In the genomic region with DNA sequence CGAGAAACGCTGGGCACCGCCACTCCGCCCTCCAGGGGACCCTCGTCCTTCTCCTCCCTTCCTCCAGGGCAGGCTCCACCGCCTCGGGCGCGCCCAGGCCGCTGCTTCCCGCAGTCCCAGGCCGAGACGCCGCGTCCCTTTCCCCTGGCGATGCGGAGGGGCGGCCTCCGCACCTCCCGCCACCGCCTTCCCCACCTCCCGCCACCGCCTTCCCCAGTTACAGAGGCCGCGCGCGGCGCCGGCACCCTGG, we compare ENCODE assay signal across 8 cellular contexts. TPM values are rescaled to one million over a fixed set of nuclear protein-coding genes. Genes with fewer than 3 reads are reported as not detected.
DNase-seq lines count a peak whose midpoint lies in the region; ATAC-seq, FAIRE-seq and TF ChIP-seq lines count a peak whose summit lies in the region.

No MANE protein-coding gene starts in this region.

- peak overlapping the region; percentile 99 for H3K4me3 Mint-ChIP-seq in stimulated activated naive CD8-positive, alpha-beta T cell treated with anti-CD3 and anti-CD28 coated beads, Interleukin-15, Interleukin-2, amounts not matched to agents 100 ng/mL and 50 ng/mL, for 24 hours

- in situ Hi-C loops in GM13976 (cut with MboI; ENCODE audit: low sequenced_read_pairs, unreplicated experiment): no loop called here

- no peaks in the 10 kb centered on the region for H3K27me3 ChIP-seq in ascending aorta
- H3K27me3 ChIP-seq in keratinocyte (ENCODE audit: control insufficient read depth, extremely low read depth, insufficient read depth, low read length): no peaks in the 10 kb centered on the region

- dilution Hi-C loops in keratinocyte (cut with MboI; ENCODE audit: extremely low pct_ligation_motif_present, low sequenced_read_pairs): no loop called here

- H3K4me1 ChIP-seq in ascending aorta: peaks cover 2 to 10% of the 10 kb centered on the region in 2 donors
- H3K4me1 ChIP-seq in keratinocyte (ENCODE audit: control insufficient read depth, extremely low read depth, insufficient read depth, low read length): peaks cover 52% of the 10 kb centered on the region

- H2AFZ ChIP-seq in keratinocyte (ENCODE audit: control insufficient read depth, low read length): peak overlapping the region; percentile 59

- H3K36me3 ChIP-seq in ascending aorta (peaks cover 0 to 3% of the 10 kb centered on the region in 2 donors), keratinocyte (ENCODE audit: control insufficient read depth in 2 of 2, extremely low read depth in 1 of 2, insufficient read depth in 2 of 2, low read length in 2 of 2) (peaks cover 2 to 6% of the 10 kb centered on the region in 2 experiments)

- intact Hi-C loops in ascending aorta (cut with DNase I): no loop called here

- peak overlapping the region; percentile 12 for H3K4me2 ChIP-seq in keratinocyte (ENCODE audit: control insufficient read depth, extremely low read depth, insufficient read depth, low read depth, low read length)

- no peaks in the 10 kb centered on the region for H3K9me3 Mint-ChIP-seq in stimulated activated naive CD8-positive, alpha-beta T cell treated with anti-CD3 and anti-CD28 coated beads, Interleukin-15, Interleukin-2, amounts not matched to agents 100 ng/mL and 50 ng/mL, for 24 hours

- peaks cover 44% of the 10 kb centered on the region for H3K36me3 Mint-ChIP-seq in stimulated activated naive CD8-positive, alpha-beta T cell treated with anti-CD3 and anti-CD28 coated beads, Interleukin-15, Interleukin-2, amounts not matched to agents 100 ng/mL and 50 ng/mL, for 24 hours (ENCODE audit: low read depth)

- peak overlapping the region; percentile 91 to 97 for H3K4me3 ChIP-seq in ascending aorta
- H3K4me3 ChIP-seq in keratinocyte (ENCODE audit: control insufficient read depth in 2 of 3, extremely low read depth in 1 of 3, insufficient read depth in 2 of 3, low read depth in 1 of 3, low read length in 3 of 3): peak overlapping the region; percentile 87 to 94 (median 93)

- peak overlapping the region; percentile 100 for H3K27ac Mint-ChIP-seq in stimulated activated naive CD8-positive, alpha-beta T cell treated with anti-CD3 and anti-CD28 coated beads, Interleukin-15, Interleukin-2, amounts not matched to agents 100 ng/mL and 50 ng/mL, for 24 hours

- no peaks in the 10 kb centered on the region for H3K9me1 ChIP-seq in keratinocyte (ENCODE audit: control insufficient read depth, extremely low read depth, insufficient read depth, low read length)

- H3K27me3 Mint-ChIP-seq in stimulated activated naive CD8-positive, alpha-beta T cell treated with anti-CD3 and anti-CD28 coated beads, Interleukin-15, Interleukin-2, amounts not matched to agents 100 ng/mL and 50 ng/mL, for 24 hours: no peaks in the 10 kb centered on the region

- H3K4me1 Mint-ChIP-seq in stimulated activated naive CD8-positive, alpha-beta T cell treated with anti-CD3 and anti-CD28 coated beads, Interleukin-15, Interleukin-2, amounts not matched to agents 100 ng/mL and 50 ng/mL, for 24 hours (ENCODE audit: low read depth): peaks cover 65% of the 10 kb centered on the region

- FAIRE-seq in keratinocyte (lab: Jason Lieb, UNC): no peak

- ATAC-seq in stimulated activated naive CD8-positive, alpha-beta T cell treated with anti-CD3 and anti-CD28 coated beads, Interleukin-15, Interleukin-2, amounts not matched to agents 100 U/mL and 50 U/mL, for 24 hours: no peak

- DNase-seq in stimulated activated naive CD8-positive, alpha-beta T cell treated with anti-CD3 and anti-CD28 coated beads, Interleukin-15, Interleukin-2, amounts not matched to agents 100 U/mL and 50 U/mL, for 24 hours: no peak
- DNase-seq in ascending aorta (ENCODE audit: low spot score in 2 of 2) (no peak), keratinocyte (ENCODE audit: low read depth, low spot score) (no peak), NCI-H774 (lab: John Stamatoyannopoulos, UW) (no peak), GM13976 (ENCODE audit: low spot score) (no peak), SIG-M5 treated with dmso at 0.1 percent for 504 hours (lab: John Stamatoyannopoulos, UW; ENCODE audit: unreplicated experiment) (no peak)

- H3K9ac ChIP-seq in keratinocyte (ENCODE audit: control insufficient read depth, extremely low read depth, insufficient read depth, low read length): peak overlapping the region; percentile 92

- H3K27ac ChIP-seq in ascending aorta: peak overlapping the region; percentile 92 to 94
- peak overlapping the region; percentile 95 for H3K27ac ChIP-seq in keratinocyte (ENCODE audit: control insufficient read depth, insufficient read depth, low read length)
- peak overlapping the region; percentile 85 for H3K27ac ChIP-seq in temporal lobe (ENCODE audit: low read depth, low read length)

- H3K9me3 ChIP-seq in ascending aorta: no peaks in the 10 kb centered on the region
- no peaks in the 10 kb centered on the region for H3K9me3 ChIP-seq in keratinocyte (ENCODE audit: control insufficient read depth, low read depth, low read length)

- H3K79me2 ChIP-seq in keratinocyte (ENCODE audit: control insufficient read depth, insufficient read depth, low read length): peaks cover 53% of the 10 kb centered on the region

- TF ChIP-seq CTCF in ascending aorta (IDR thresholded peaks at IDR 0.05) (no peak), keratinocyte (optimal IDR thresholded peaks at IDR 0.05 in 1 of 3, IDR thresholded peaks at IDR 0.05 in 1 of 3, conservative IDR thresholded peaks at IDR 0.05 in 1 of 3; ENCODE audit: extremely low read depth in 1 of 3, insufficient read depth in 2 of 3, low read length in 3 of 3) (no peak), GM13976 (IDR thresholded peaks at IDR 0.05; ENCODE audit: borderline replicate concordance, control extremely low read depth, extremely low read depth, insufficient read depth, missing control alignments) (no peak)

- H4K20me1 ChIP-seq in keratinocyte (ENCODE audit: control insufficient read depth, extremely low read depth, insufficient read depth, low read length): peaks cover 17% of the 10 kb centered on the region

RNA-seq across cellular contexts. Expression of a gene that starts 0.2 kb away (rescaled TPM):
- total RNA-seq in ascending aorta (28.9 TPM), temporal lobe (71.5 TPM)
- polyA plus RNA-seq in keratinocyte: 768 to 1,127 TPM (median 845 TPM) in 3 replicates
- 178 TPM for polyA plus RNA-seq in keratinocyte (2011; ENCODE audit: low read depth)
- 1,024 and 1,515 TPM in 2 replicates for polyA plus RNA-seq in keratinocyte (2011; cell fraction: cytosol; rRNA removed)
- 383 and 589 TPM in 2 replicates for polyA plus RNA-seq in keratinocyte (2011; cell fraction: nucleus; rRNA removed)
- polyA plus RNA-seq in keratinocyte (2012; ENCODE audit: low replicate concordance): 573 and 790 TPM in 2 replicates
- 95.6 to 332 TPM (median 271 TPM) in 3 replicates for polyA minus RNA-seq in keratinocyte
- polyA minus RNA-seq in keratinocyte (2011; cell fraction: cytosol; rRNA and poly(A)+ RNA removed): 238 TPM
- polyA minus RNA-seq in keratinocyte (2011; cell fraction: nucleus; rRNA and poly(A)+ RNA removed): 44.6 and 71.1 TPM in 2 replicates

RNA-seq across cellular contexts. Expression of a gene that starts 48.1 kb away (rescaled TPM):
- total RNA-seq in ascending aorta (not detected), temporal lobe (not detected)
- polyA plus RNA-seq in keratinocyte: 0.01 TPM in 1 of 3 replicates, not detected in the others
- not detected for polyA plus RNA-seq in keratinocyte (2011; ENCODE audit: low read depth)
- polyA plus RNA-seq in keratinocyte (2011; cell fraction: cytosol; rRNA removed): not detected in 2 replicates
- polyA plus RNA-seq in keratinocyte (2011; cell fraction: nucleus; rRNA removed): 0.04 and 0.05 TPM in 2 replicates
- polyA plus RNA-seq in keratinocyte (2012; ENCODE audit: low replicate concordance): 0.03 and 0.13 TPM in 2 replicates
- not detected in 3 replicates for polyA minus RNA-seq in keratinocyte
- not detected for polyA minus RNA-seq in keratinocyte (2011; cell fraction: cytosol; rRNA and poly(A)+ RNA removed)
- polyA minus RNA-seq in keratinocyte (2011; cell fraction: nucleus; rRNA and poly(A)+ RNA removed): not detected in 2 replicates
